1 cellular context compared by ENCODE assay signal in the genomic region with DNA sequence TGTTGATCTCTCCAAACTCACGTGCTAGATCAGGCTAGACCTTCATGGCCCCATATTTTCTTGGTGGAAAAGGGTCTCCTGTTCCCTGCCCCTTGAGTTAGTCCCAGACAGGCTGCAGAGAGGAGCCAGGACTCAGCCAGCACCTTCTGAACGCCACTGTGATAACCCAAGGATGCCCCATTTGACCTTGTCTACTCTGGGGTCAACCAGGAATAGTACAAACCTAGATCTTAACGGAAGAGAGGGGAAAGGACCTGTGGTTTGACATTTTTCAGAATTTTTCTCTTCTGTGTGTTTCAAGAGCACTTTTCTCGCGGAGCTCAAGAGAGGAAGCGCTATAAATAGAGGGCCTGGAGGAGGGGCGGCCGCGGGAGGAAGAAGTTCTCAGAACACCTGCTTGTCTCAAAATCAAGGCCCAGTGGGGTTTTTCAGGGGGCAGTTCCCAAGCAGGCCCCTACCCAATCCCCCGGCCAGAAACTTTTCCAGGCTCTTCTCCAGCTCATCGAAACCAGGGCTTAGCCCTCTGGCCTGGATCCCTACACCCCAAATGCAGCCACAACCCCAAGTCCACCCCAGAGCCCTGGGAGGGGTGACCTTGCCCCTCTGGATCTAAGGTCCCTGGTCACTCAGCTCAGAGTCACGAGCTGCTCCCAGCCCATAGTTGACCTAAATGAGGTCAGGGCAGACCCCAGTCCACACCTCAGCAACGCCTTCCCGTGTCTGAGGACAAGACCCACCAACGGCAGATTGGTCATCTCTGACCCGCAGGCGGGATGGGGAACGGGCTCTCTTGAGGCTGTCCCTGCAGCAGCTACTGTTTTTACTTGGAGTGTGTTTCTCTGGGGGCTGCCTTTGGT.
A peak's percentile ranks its signal among the peaks of the same experiment; 100 is the strongest.
TF ChIP-seq lines count a peak whose summit lies in the region.

No MANE protein-coding gene starts in this region.

TF ChIP-seq in GM12878, 131 proteins besides CTCF, POLR2A, EP300 and RAD21 (continued from another document):
- TF ChIP-seq ZNF687 (IDR thresholded peaks at IDR 0.05): peak; percentile 94
- TF ChIP-seq YY1 (IDR thresholded peaks at IDR 0.05; ENCODE audit: low read depth, low read length): peak; percentile 40; the same call in 1 of the 2 replicates
- peak; percentile 85 for TF ChIP-seq SKIL (IDR thresholded peaks at IDR 0.05; ENCODE audit: low read depth, poor library complexity, severe bottlenecking)
- peak; percentile 24 for TF ChIP-seq SP1 (IDR thresholded peaks at IDR 0.05; ENCODE audit: low read depth, low read length)
- TF ChIP-seq ESRRA (IDR thresholded peaks at IDR 0.05; ENCODE audit: low read length): peak; percentile 89
- no peak for TF ChIP-seq NFIC (IDR thresholded peaks at IDR 0.05; ENCODE audit: low read depth, low read length)
- no peak for TF ChIP-seq RELA (IDR thresholded peaks at IDR 0.05; ENCODE audit: borderline replicate concordance, partially characterized antibody)
- TF ChIP-seq GATAD2B (conservative IDR thresholded peaks at IDR 0.05; ENCODE audit: low read depth): peak; percentile 61; the same call in 1 of the 2 replicates
- TF ChIP-seq NBN (IDR thresholded peaks at IDR 0.05): no peak; the same call in 1 of the 2 replicates
- TF ChIP-seq CREM (IDR thresholded peaks at IDR 0.05; ENCODE audit: low read depth): peak; percentile 74; the same call in 1 of the 2 replicates
- TF ChIP-seq, protein P1, sequence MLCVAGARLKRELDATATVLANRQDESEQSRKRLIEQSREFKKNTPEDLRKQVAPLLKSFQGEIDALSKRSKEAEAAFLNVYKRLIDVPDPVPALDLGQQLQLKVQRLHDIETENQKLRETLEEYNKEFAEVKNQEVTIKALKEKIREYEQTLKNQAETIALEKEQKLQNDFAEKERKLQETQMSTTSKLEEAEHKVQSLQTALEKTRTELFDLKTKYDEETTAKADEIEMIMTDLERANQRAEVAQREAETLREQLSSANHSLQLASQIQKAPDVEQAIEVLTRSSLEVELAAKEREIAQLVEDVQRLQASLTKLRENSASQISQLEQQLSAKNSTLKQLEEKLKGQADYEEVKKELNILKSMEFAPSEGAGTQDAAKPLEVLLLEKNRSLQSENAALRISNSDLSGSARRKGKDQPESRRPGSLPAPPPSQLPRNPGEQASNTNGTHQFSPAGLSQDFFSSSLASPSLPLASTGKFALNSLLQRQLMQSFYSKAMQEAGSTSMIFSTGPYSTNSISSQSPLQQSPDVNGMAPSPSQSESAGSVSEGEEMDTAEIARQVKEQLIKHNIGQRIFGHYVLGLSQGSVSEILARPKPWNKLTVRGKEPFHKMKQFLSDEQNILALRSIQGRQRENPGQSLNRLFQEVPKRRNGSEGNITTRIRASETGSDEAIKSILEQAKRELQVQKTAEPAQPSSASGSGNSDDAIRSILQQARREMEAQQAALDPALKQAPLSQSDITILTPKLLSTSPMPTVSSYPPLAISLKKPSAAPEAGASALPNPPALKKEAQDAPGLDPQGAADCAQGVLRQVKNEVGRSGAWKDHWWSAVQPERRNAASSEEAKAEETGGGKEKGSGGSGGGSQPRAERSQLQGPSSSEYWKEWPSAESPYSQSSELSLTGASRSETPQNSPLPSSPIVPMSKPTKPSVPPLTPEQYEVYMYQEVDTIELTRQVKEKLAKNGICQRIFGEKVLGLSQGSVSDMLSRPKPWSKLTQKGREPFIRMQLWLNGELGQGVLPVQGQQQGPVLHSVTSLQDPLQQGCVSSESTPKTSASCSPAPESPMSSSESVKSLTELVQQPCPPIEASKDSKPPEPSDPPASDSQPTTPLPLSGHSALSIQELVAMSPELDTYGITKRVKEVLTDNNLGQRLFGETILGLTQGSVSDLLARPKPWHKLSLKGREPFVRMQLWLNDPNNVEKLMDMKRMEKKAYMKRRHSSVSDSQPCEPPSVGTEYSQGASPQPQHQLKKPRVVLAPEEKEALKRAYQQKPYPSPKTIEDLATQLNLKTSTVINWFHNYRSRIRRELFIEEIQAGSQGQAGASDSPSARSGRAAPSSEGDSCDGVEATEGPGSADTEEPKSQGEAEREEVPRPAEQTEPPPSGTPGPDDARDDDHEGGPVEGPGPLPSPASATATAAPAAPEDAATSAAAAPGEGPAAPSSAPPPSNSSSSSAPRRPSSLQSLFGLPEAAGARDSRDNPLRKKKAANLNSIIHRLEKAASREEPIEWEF (IDR thresholded peaks at IDR 0.05; ENCODE audit: insufficient replicate concordance, low read depth, low read length): peak; percentile 18
- no peak for TF ChIP-seq IRF4 (IDR thresholded peaks at IDR 0.05; ENCODE audit: low read depth, low read length)
- TF ChIP-seq, protein P2, sequence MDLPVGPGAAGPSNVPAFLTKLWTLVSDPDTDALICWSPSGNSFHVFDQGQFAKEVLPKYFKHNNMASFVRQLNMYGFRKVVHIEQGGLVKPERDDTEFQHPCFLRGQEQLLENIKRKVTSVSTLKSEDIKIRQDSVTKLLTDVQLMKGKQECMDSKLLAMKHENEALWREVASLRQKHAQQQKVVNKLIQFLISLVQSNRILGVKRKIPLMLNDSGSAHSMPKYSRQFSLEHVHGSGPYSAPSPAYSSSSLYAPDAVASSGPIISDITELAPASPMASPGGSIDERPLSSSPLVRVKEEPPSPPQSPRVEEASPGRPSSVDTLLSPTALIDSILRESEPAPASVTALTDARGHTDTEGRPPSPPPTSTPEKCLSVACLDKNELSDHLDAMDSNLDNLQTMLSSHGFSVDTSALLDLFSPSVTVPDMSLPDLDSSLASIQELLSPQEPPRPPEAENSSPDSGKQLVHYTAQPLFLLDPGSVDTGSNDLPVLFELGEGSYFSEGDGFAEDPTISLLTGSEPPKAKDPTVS (IDR thresholded peaks at IDR 0.05; ENCODE audit: low read depth, low read length): no peak
- TF ChIP-seq GABPA (IDR thresholded peaks at IDR 0.05; ENCODE audit: low read depth): no peak
